8 cellular contexts compared by ENCODE assay signal in the genomic region with DNA sequence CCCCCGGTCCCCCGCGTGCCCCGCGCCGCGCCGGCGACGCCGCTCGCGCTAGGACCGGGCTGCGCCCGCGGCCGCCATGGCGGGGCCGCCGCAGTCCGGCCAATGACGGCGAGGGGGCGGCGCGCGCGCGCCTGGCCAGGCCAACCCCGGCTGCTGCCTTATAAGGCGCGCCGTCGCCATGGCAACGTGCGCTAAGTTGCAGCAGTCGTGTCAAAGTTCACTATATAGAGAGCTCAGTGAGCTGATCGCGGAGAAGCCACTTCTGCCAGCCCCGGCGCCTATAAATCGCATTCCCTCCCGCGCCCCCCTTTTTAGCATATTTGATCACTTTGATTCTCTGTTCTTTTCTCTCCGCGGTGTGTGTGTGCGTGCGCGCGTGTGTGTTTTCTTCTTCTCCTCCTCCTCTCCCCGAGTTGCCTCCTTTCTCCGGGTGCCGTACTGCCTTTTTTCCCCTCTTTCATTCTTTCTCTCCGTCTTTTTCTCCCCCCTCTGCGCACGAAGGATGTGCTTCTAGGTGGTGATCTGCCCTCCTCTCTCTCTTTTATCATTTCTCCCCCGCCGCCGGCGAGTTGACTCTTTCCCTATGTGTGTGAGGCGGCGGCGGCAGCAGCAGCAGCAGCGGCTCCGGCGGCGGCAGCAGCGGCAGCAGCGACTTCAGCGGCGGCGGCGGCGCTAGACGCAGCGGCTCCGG. TPM values are rescaled to one million over a fixed set of nuclear protein-coding genes. Genes with fewer than 3 reads are reported as not detected.
DNase-seq lines count a peak whose midpoint lies in the region; ATAC-seq and TF ChIP-seq lines count a peak whose summit lies in the region.

A gene (plus strand): TSS at position 251 of the 691 bp plus-strand sequence. CDS start 1,406 bp downstream, outside the sequence.

- ATAC-seq in GM21619 (IDR thresholded peaks at IDR 0.05; ENCODE audit: unreplicated experiment) (peak; percentile 68), body of pancreas (peak; percentile 85), GM21717 (IDR thresholded peaks at IDR 0.05; ENCODE audit: unreplicated experiment) (no peak)

- peak; percentile 99 for DNase-seq in DMS114 treated with DMSO at 0.1 percent for 48 hours (lab: John Stamatoyannopoulos, UW; ENCODE audit: unreplicated experiment)
- DNase-seq in KG1 (lab: John Stamatoyannopoulos, UW), result peak; percentile 61
- peak; percentile 91 for DNase-seq in RWPE1 (ENCODE audit: low spot score)
- DNase-seq in body of pancreas, result peak; percentile 96 to 99 (median 98)
- peak; percentile 80 to 82 for DNase-seq in hippocampal formation (lab: John Stamatoyannopoulos, UW)
- DNase-seq in pulmonary artery endothelial cell (ENCODE audit: low read depth, low spot score), result peak; percentile 98

- no peaks in the 10 kb centered on the region for H3K36me3 ChIP-seq in body of pancreas (replicated peaks in 1 of 2; ENCODE audit: insufficient read depth in 1 of 2, low read depth in 2 of 2)

- H3K27me3 ChIP-seq in body of pancreas, result no peaks in the 10 kb centered on the region

- WGBS in body of pancreas, 2 donors, result 0 to 1% methylated on average over 39 to 78 of the region's 78 CpGs

- TF ChIP-seq POLR2A in body of pancreas (IDR thresholded peaks at IDR 0.05), result peak; percentile 81 to 98 (median 97)

- peak within 1 kb of the TSS; percentile 62 to 81 for H3K4me3 ChIP-seq in body of pancreas

- peak within 1 kb of the TSS; percentile 98 for H3K27ac ChIP-seq in RWPE1
- H3K27ac ChIP-seq in body of pancreas, result peak within 1 kb of the TSS; percentile 66 to 95 (median 94)

- intact Hi-C loops in body of pancreas (cut with DNase I), result no loop called here

- H3K4me1 ChIP-seq in body of pancreas, result peaks cover 33% of the 10 kb centered on the region

- POLR2A ChIA-PET in RWPE1 (lab: Yijun Ruan, JAX; ENCODE audit: low non-redundant PET), result interaction anchor here (0.6 to 1.4 kb wide), 3 partner anchors 10 to 1403 kb away, joined by 3 to 8 read pairs (median 5); no protein-coding TSS in a partner anchor

- H3K9me3 ChIP-seq in body of pancreas, result no peaks in the 10 kb centered on the region

- TF ChIP-seq CTCF in RWPE1 (conservative IDR thresholded peaks at IDR 0.05; ENCODE audit: low read depth), result no peak
- peak in 1 of 7 experiments; percentile 20 for TF ChIP-seq CTCF in body of pancreas (IDR thresholded peaks at IDR 0.05)

- CTCF ChIA-PET in RWPE1 (lab: Yijun Ruan, JAX), result interaction anchor here (0.6 kb wide), 1 partner anchor 919 kb away, joined by 3 read pairs; no protein-coding TSS in a partner anchor

RNA-seq across cellular contexts. Expression of the gene that starts here (rescaled TPM):
- total RNA-seq in body of pancreas (10 to 100 TPM; 12.9 to 13.5 TPM), pulmonary artery endothelial cell (13.6 and 22.9 TPM in 2 replicates)
